ENCODE assay signal across 16 cellular contexts in genomic region chr2:167729911-167730310, GRCh38.
"Had no signal": no experiment of that assay in that cellular context is flagged by ENCODE, and none has a peak within 500 bp of the region (broad histone marks: within the 10 kb centered on the region; RNA-seq: fewer than 3 reads in every experiment).

No MANE protein-coding gene starts in this region.

- DNase-seq: activated CD4-positive, alpha-beta T cell treated with anti-CD3 and anti-CD28 coated beads for 1 hour; activated CD4-positive, alpha-beta T cell treated with anti-CD3 and anti-CD28 coated beads, Interleukin-2, amount 50 U/mL, for 1 hour; activated CD8-positive, alpha-beta T cell treated with anti-CD3 and anti-CD28 coated beads, Interleukin-2, amount 10 ng/mL, durations not matched to agents 7 days and 5 days; activated gamma-delta T cell; body of pancreas; effector CD4-positive, alpha-beta T cell; erythroblast; sigmoid colon; stimulated activated CD4-positive, alpha-beta T cell treated with anti-CD3 and anti-CD28 coated beads, Interleukin-2, amount 100 ng/mL, for 48 hours; stimulated activated CD8-positive, alpha-beta memory T cell treated with anti-CD3 and anti-CD28 coated beads, Interleukin-4, amount 100 ng/mL, for 48 hours; stimulated activated naive B cell treated with anti-CD40 and anti-IgM and Interleukin-4, amounts not matched to agents 10 μg/mL and 1 μg/mL and 100 μg/mL, for 72 hours; T-helper 9 cell; testis; trophoblast cell; uterus had no signal

- ATAC-seq: activated CD8-positive, alpha-beta T cell treated with anti-CD3 and anti-CD28 coated beads, Interleukin-2, amount 10 ng/mL, durations not matched to agents 7 days and 5 days; body of pancreas; natural killer cell treated with Interleukin-12 subunit alpha and Interleukin-12 subunit beta and Interleukin-15 and Interleukin-18, amount 100 ng/mL, for 72 hours; stimulated activated naive B cell treated with anti-CD40 and anti-IgM and Interleukin-4, amounts not matched to agents 10 μg/mL and 1 μg/mL and 100 μg/mL, for 72 hours had no signal
